ENCODE assay signal across 22 cellular contexts in genomic region chr1:54270543-54270942, GRCh38.
A peak's percentile ranks its signal among the peaks of the same experiment; 100 is the strongest.
DNase-seq lines count a peak whose midpoint lies in the region; ATAC-seq and TF ChIP-seq lines count a peak whose summit lies in the region.
"Had no signal": no experiment of that assay in that cellular context is flagged by ENCODE, and none has a peak within 500 bp of the region (broad histone marks: within the 10 kb centered on the region; RNA-seq: fewer than 3 reads in every experiment).

No MANE protein-coding gene starts in this region.

- H3K4me1 ChIP-seq in body of pancreas: peaks cover 34% of the 10 kb centered on the region

- H3K4me3 Mint-ChIP-seq in activated T-cell treated with anti-CD3 and anti-CD28 coated beads, Interleukin-2, amount 50 U/mL, for 72 hours: no peak overlapping the region
- no peak overlapping the region for H3K4me3 Mint-ChIP-seq in T-cell
- H3K4me3 Mint-ChIP-seq in endothelial cell (ENCODE audit: unreplicated experiment): peak overlapping the region; percentile 15
- H3K4me3 Mint-ChIP-seq in progenitor cell of endocrine pancreas (ENCODE audit: low read depth): no peak overlapping the region
- H3K4me3 Mint-ChIP-seq: dendritic cell treated with granulocyte-macrophage colony-stimulating factor and Interleukin-4, amounts not matched to agents 40 ng/mL and 50 ng/mL, for 4 days; stimulated activated naive CD8-positive, alpha-beta T cell treated with anti-CD3 and anti-CD28 coated beads, Interleukin-15, Interleukin-2, amounts not matched to agents 100 ng/mL and 50 ng/mL, for 24 hours had no signal

- intact Hi-C loops in body of pancreas (cut with DNase I): no loop called here

- H3K27me3 ChIP-seq in body of pancreas: no peaks in the 10 kb centered on the region
- H3K27me3 ChIP-seq: left lung, Peyer's patch had no signal

- CTCF ChIA-PET in T-cell (lab: Charles Lee): interaction anchor here in 1 of 2 donors (0.6 kb wide), 1 partner anchor 112 kb away, joined by 4 read pairs; no protein-coding TSS in a partner anchor

- DNase-seq in activated T-cell treated with anti-CD3 and anti-CD28 coated beads, Interleukin-2, amount 50 U/mL, for 72 hours: no peak
- no peak for DNase-seq in activated T-cell treated with anti-CD3 and anti-CD28 coated beads, Interleukin-2, amount 50 U/mL, for 48 hours
- DNase-seq in T-cell (peak in 1 of 34 experiments; percentile 12), endothelial cell (ENCODE audit: low spot score) (no peak), progenitor cell of endocrine pancreas (ENCODE audit: low spot score, unreplicated experiment) (no peak), GOT3 (lab: John Stamatoyannopoulos, UW) (no peak), NOMO-1 (lab: John Stamatoyannopoulos, UW; ENCODE audit: unreplicated experiment in 2 of 2) (no peak), body of pancreas (no peak)
- DNase-seq: activated naive CD4-positive, alpha-beta T cell; activated T-cell treated with anti-CD3 and anti-CD28 coated beads for 4 hours; anterior cingulate cortex; DMS53; H7; NCI-H187 treated with DMSO at 0.1 percent for 48 hours; NCI-H526; occipital lobe; Peyer's patch; SIG-M5; trophoblast cell had no signal

- TF ChIP-seq CTCF in endothelial cell (IDR thresholded peaks at IDR 0.05; ENCODE audit: unreplicated experiment): no peak
- TF ChIP-seq CTCF in progenitor cell of endocrine pancreas (IDR thresholded peaks at IDR 0.05; ENCODE audit: unreplicated experiment): no peak
- TF ChIP-seq CTCF in body of pancreas (IDR thresholded peaks at IDR 0.05): no peak

- peak overlapping the region; percentile 5 for H3K27ac Mint-ChIP-seq in activated T-cell treated with anti-CD3 and anti-CD28 coated beads, Interleukin-2, amount 50 U/mL, for 72 hours
- H3K27ac Mint-ChIP-seq in T-cell (no peak overlapping the region), endothelial cell (ENCODE audit: unreplicated experiment) (no peak overlapping the region), progenitor cell of endocrine pancreas (peak overlapping the region; percentile 90)
- H3K27ac Mint-ChIP-seq: dendritic cell treated with granulocyte-macrophage colony-stimulating factor and Interleukin-4, amounts not matched to agents 40 ng/mL and 50 ng/mL, for 4 days; stimulated activated naive CD8-positive, alpha-beta T cell treated with anti-CD3 and anti-CD28 coated beads, Interleukin-15, Interleukin-2, amounts not matched to agents 100 ng/mL and 50 ng/mL, for 24 hours had no signal

- POLR2A ChIA-PET in T-cell (lab: Charles Lee): no interaction called here

- H3K36me3 Mint-ChIP-seq in activated T-cell treated with anti-CD3 and anti-CD28 coated beads, Interleukin-2, amount 50 U/mL, for 72 hours (ENCODE audit: insufficient read depth in 2 of 2): no peaks in the 10 kb centered on the region
- H3K36me3 Mint-ChIP-seq in T-cell (no peaks in the 10 kb centered on the region), endothelial cell (ENCODE audit: low read depth, unreplicated experiment) (peaks cover 23% of the 10 kb centered on the region), progenitor cell of endocrine pancreas (ENCODE audit: insufficient read depth) (peaks cover 2% of the 10 kb centered on the region)

- no peak for ATAC-seq in activated T-cell treated with anti-CD3 and anti-CD28 coated beads, Interleukin-2, amount 50 U/mL, for 72 hours (replicated peaks in 1 of 2)
- ATAC-seq in T-cell (replicated peaks in 1 of 4) (peak in 3 of 4 experiments; percentile 27 to 62 (median 52)), body of pancreas (no peak)
- ATAC-seq: left lung had no signal

- H3K27me3 Mint-ChIP-seq in activated T-cell treated with anti-CD3 and anti-CD28 coated beads, Interleukin-2, amount 50 U/mL, for 72 hours (ENCODE audit: low read depth): no peaks in the 10 kb centered on the region
- H3K27me3 Mint-ChIP-seq in T-cell: no peaks in the 10 kb centered on the region
- peaks cover 12% of the 10 kb centered on the region for H3K27me3 Mint-ChIP-seq in endothelial cell (ENCODE audit: unreplicated experiment)
- H3K27me3 Mint-ChIP-seq in progenitor cell of endocrine pancreas: no peaks in the 10 kb centered on the region
- H3K27me3 Mint-ChIP-seq: dendritic cell treated with granulocyte-macrophage colony-stimulating factor and Interleukin-4, amounts not matched to agents 40 ng/mL and 50 ng/mL, for 4 days; stimulated activated naive CD8-positive, alpha-beta T cell treated with anti-CD3 and anti-CD28 coated beads, Interleukin-15, Interleukin-2, amounts not matched to agents 100 ng/mL and 50 ng/mL, for 24 hours had no signal

- no peaks in the 10 kb centered on the region for H3K9me3 ChIP-seq in body of pancreas
- H3K9me3 ChIP-seq: left lung, Peyer's patch had no signal

- 95 to 96% methylated on average over 7 of the region's 7 CpGs for WGBS in body of pancreas, 2 donors

- H3K27ac ChIP-seq in body of pancreas: no peak overlapping the region
- H3K27ac ChIP-seq: left lung had no signal

- no peak overlapping the region for H3K4me3 ChIP-seq in body of pancreas
- H3K4me3 ChIP-seq: left lung, Peyer's patch had no signal

- no peak for TF ChIP-seq POLR2A in body of pancreas (IDR thresholded peaks at IDR 0.05)

- H3K36me3 ChIP-seq in body of pancreas (replicated peaks in 1 of 2; ENCODE audit: insufficient read depth in 1 of 2, low read depth in 2 of 2): no peaks in the 10 kb centered on the region
- H3K36me3 ChIP-seq: left lung had no signal

- no peaks in the 10 kb centered on the region for H3K9me3 Mint-ChIP-seq in activated T-cell treated with anti-CD3 and anti-CD28 coated beads, Interleukin-2, amount 50 U/mL, for 72 hours
- no peaks in the 10 kb centered on the region for H3K9me3 Mint-ChIP-seq in T-cell
- H3K9me3 Mint-ChIP-seq in endothelial cell (ENCODE audit: unreplicated experiment): no peaks in the 10 kb centered on the region
- no peaks in the 10 kb centered on the region for H3K9me3 Mint-ChIP-seq in progenitor cell of endocrine pancreas (ENCODE audit: low read depth)
- H3K9me3 Mint-ChIP-seq: dendritic cell treated with granulocyte-macrophage colony-stimulating factor and Interleukin-4, amounts not matched to agents 40 ng/mL and 50 ng/mL, for 4 days; stimulated activated naive CD8-positive, alpha-beta T cell treated with anti-CD3 and anti-CD28 coated beads, Interleukin-15, Interleukin-2, amounts not matched to agents 100 ng/mL and 50 ng/mL, for 24 hours had no signal

- H3K4me1 Mint-ChIP-seq in activated T-cell treated with anti-CD3 and anti-CD28 coated beads, Interleukin-2, amount 50 U/mL, for 72 hours (ENCODE audit: low read depth): peaks cover 22% of the 10 kb centered on the region
- H3K4me1 Mint-ChIP-seq in T-cell: peaks cover 30 to 49% (median 42%) of the 10 kb centered on the region in 3 donors
- H3K4me1 Mint-ChIP-seq in endothelial cell (ENCODE audit: unreplicated experiment): peaks cover 53% of the 10 kb centered on the region
- H3K4me1 Mint-ChIP-seq in progenitor cell of endocrine pancreas (ENCODE audit: low read depth): peaks cover 18% of the 10 kb centered on the region

Comparison
In these comparisons a context has a peak if more than half of its experiments do, and no peak if none do; other contexts are left out.
1. ATAC-seq: peak in T-cell (3 of 4); none in activated T-cell treated with anti-CD3 and anti-CD28 coated beads, Interleukin-2, amount 50 U/mL, for 72 hours (0 of 2) and body of pancreas (single experiment).
2. H3K27ac Mint-ChIP-seq: peak in activated T-cell treated with anti-CD3 and anti-CD28 coated beads, Interleukin-2, amount 50 U/mL, for 72 hours (single experiment) and progenitor cell of endocrine pancreas (single experiment); none in T-cell (0 of 2) and endothelial cell (single experiment).